Comparison of ENCODE assay signal across 12 cellular contexts in the genomic region with DNA sequence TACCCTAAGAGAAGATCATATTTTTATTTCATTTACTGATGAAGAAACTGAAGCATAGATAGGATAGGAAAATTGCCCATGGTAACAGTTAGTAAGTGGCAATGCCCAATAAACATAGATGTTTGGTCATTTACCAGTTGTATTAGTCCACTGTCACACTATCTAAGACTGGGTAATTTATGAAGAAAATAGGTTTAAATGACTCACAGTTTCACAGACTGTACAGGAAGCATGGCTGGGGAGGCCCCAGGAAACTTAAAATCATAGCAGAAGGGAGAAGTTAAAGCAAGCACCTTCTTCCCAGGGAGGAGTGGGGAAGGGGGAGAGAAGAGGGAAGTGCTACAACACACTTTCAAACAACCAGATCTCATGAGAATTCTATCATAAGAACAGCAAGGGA. TPM values are rescaled to one million over a fixed set of nuclear protein-coding genes. Genes with fewer than 3 reads are reported as not detected.
DNase-seq lines count a peak whose midpoint lies in the region; ATAC-seq and TF ChIP-seq lines count a peak whose summit lies in the region.
"Had no signal": no experiment of that assay in that cellular context is flagged by ENCODE, and none has a peak within 500 bp of the region (broad histone marks: within the 10 kb centered on the region; RNA-seq: fewer than 3 reads in every experiment).

No MANE protein-coding gene starts in this region.

- no peaks in the 10 kb centered on the region for H4K20me1 ChIP-seq in BLaER1 treated with 17β-estradiol and CSF1 and Interleukin-3, amounts not matched to agents 10 nM and 100 nM

- ATAC-seq in GM19043 (IDR thresholded peaks at IDR 0.05; ENCODE audit: low read depth, unreplicated experiment) (peak; percentile 69), HG02870 (IDR thresholded peaks at IDR 0.05; ENCODE audit: unreplicated experiment) (peak; percentile 52)

- H3K36me3 ChIP-seq in BLaER1 treated with 17β-estradiol and CSF1 and Interleukin-3, amounts not matched to agents 10 nM and 100 nM = no peaks in the 10 kb centered on the region

- no peaks in the 10 kb centered on the region for H3K9me3 Mint-ChIP-seq in chondrocyte (ENCODE audit: low read depth)
- H3K9me3 Mint-ChIP-seq: dendritic cell treated with granulocyte-macrophage colony-stimulating factor and Interleukin-4, amounts not matched to agents 40 ng/mL and 50 ng/mL, for 4 days had no signal

- no peak overlapping the region for H3K4me3 ChIP-seq in BLaER1 treated with 17β-estradiol and CSF1 and Interleukin-3, amounts not matched to agents 10 nM and 100 nM
- H3K4me3 ChIP-seq: testis had no signal

- H3K36me3 Mint-ChIP-seq in chondrocyte (ENCODE audit: low read depth) = no peaks in the 10 kb centered on the region

- H3K4me2 ChIP-seq in BLaER1 treated with 17β-estradiol and CSF1 and Interleukin-3, amounts not matched to agents 10 nM and 100 nM = peak overlapping the region in 6 of 11 experiments; percentile 19 to 55 (median 36); a peak in 9 of 22 replicates
- H3K4me2 ChIP-seq: KMS-11 had no signal

- peak; percentile 28 for DNase-seq in KBM-7
- no peak for DNase-seq in chondrocyte (ENCODE audit: low spot score)
- DNase-seq in RKO (ENCODE audit: low spot score) = no peak
- no peak for DNase-seq in NCI-H748 (lab: John Stamatoyannopoulos, UW; ENCODE audit: unreplicated experiment)
- DNase-seq in RWPE1 (ENCODE audit: low spot score) = no peak
- DNase-seq: NCI-H1930, testis had no signal

- CTCF ChIA-PET in RWPE1 (lab: Yijun Ruan, JAX) = no interaction called here

- TF ChIP-seq CTCF in chondrocyte (IDR thresholded peaks at IDR 0.05) (no peak), RWPE1 (conservative IDR thresholded peaks at IDR 0.05; ENCODE audit: low read depth) (no peak)

- H3K4me1 ChIP-seq in BLaER1 treated with 17β-estradiol and CSF1 and Interleukin-3, amounts not matched to agents 10 nM and 100 nM = peaks cover 0 to 16% (median 6%) of the 10 kb centered on the region in 10 experiments; a peak in 10 of 20 replicates
- H3K4me1 ChIP-seq: testis had no signal

- H3K9me3 ChIP-seq in BLaER1 treated with 17β-estradiol and CSF1 and Interleukin-3, amounts not matched to agents 10 nM and 100 nM (replicated peaks in 1 of 11) = no peaks in the 10 kb centered on the region
- H3K9me3 ChIP-seq: testis had no signal

- no peak overlapping the region for H3K27ac ChIP-seq in BLaER1 treated with 17β-estradiol and CSF1 and Interleukin-3, amounts not matched to agents 10 nM and 100 nM
- no peak overlapping the region for H3K27ac ChIP-seq in RWPE1
- H3K27ac ChIP-seq: KMS-11, testis had no signal

- in situ Hi-C loops in KBM-7 (cut with MboI; ENCODE audit: low pct_unique_long_range_greater_than_20kb, low sequenced_read_pairs) = no loop called here

- H3K27ac Mint-ChIP-seq in chondrocyte (ENCODE audit: unreplicated experiment) = no peak overlapping the region
- H3K27ac Mint-ChIP-seq: dendritic cell treated with granulocyte-macrophage colony-stimulating factor and Interleukin-4, amounts not matched to agents 40 ng/mL and 50 ng/mL, for 4 days had no signal

- H3K4me3 Mint-ChIP-seq in chondrocyte (ENCODE audit: unreplicated experiment) = no peak overlapping the region
- H3K4me3 Mint-ChIP-seq: dendritic cell treated with granulocyte-macrophage colony-stimulating factor and Interleukin-4, amounts not matched to agents 40 ng/mL and 50 ng/mL, for 4 days had no signal

- no peaks in the 10 kb centered on the region for H3K27me3 ChIP-seq in BLaER1 treated with 17β-estradiol and CSF1 and Interleukin-3, amounts not matched to agents 10 nM and 100 nM
- H3K27me3 ChIP-seq: testis had no signal

- H3K4me1 Mint-ChIP-seq in chondrocyte (ENCODE audit: low read depth) = no peaks in the 10 kb centered on the region

- H3K9ac ChIP-seq in BLaER1 treated with 17β-estradiol and CSF1 and Interleukin-3, amounts not matched to agents 10 nM and 100 nM = no peak overlapping the region
- H3K9ac ChIP-seq: KMS-11 had no signal

- POLR2A ChIA-PET in RWPE1 (lab: Yijun Ruan, JAX; ENCODE audit: low non-redundant PET) = no interaction called here

- peaks cover 26% of the 10 kb centered on the region for H3K27me3 Mint-ChIP-seq in chondrocyte (ENCODE audit: low read depth)

RNA-seq across cellular contexts. Expression of a gene that starts 23.4 kb away (rescaled TPM):
- 1.2 TPM in 3 replicates for total RNA-seq in chondrocyte
